In genomic region chr14:80212025-80212402, GRCh38 we compare ENCODE assay signal across 9 cellular contexts. TPM values are rescaled to one million over a fixed set of nuclear protein-coding genes. Genes with fewer than 3 reads are reported as not detected.
DNase-seq lines count a peak whose midpoint lies in the region; ATAC-seq and TF ChIP-seq lines count a peak whose summit lies in the region.
"Had no signal": no experiment of that assay in that cellular context is flagged by ENCODE, and none has a peak within 500 bp of the region (broad histone marks: within the 10 kb centered on the region; RNA-seq: fewer than 3 reads in every experiment).

No MANE protein-coding gene starts in this region.

- TF ChIP-seq CTCF in GM10248 (IDR thresholded peaks at IDR 0.05; ENCODE audit: control extremely low read depth, extremely low read depth, low read depth, missing control alignments): no peak

- POLR2A ChIA-PET in GM10248 (lab: Yijun Ruan, JAX): no interaction called here

- no peaks in the 10 kb centered on the region for H3K36me3 ChIP-seq in trophoblast cell (ENCODE audit: control insufficient read depth in 1 of 2, insufficient read depth in 2 of 2, low read length in 2 of 2)

- H3K4ac ChIP-seq in trophoblast cell (ENCODE audit: low read depth, low read length): no peak overlapping the region

- no peak overlapping the region for H2BK12ac ChIP-seq in trophoblast cell (ENCODE audit: low read length)

- no peak overlapping the region for H2BK120ac ChIP-seq in trophoblast cell (ENCODE audit: insufficient read depth, low read length, poor library complexity)

- H4K12ac ChIP-seq in trophoblast cell (ENCODE audit: low read depth, low read length): no peak overlapping the region

- H3K27ac ChIP-seq in trophoblast cell (ENCODE audit: low read depth, low read length): no peak overlapping the region
- H3K27ac ChIP-seq: VCaP had no signal

- no peak overlapping the region for H3K4me3 ChIP-seq in trophoblast cell (ENCODE audit: low read depth, low read length)

- no CpG with 5 or more reads among the region's 5 CpGs for WGBS in trophoblast cell (ENCODE audit: extremely low coverage, insufficient coverage, insufficient read length)

- H2AFZ ChIP-seq in trophoblast cell (ENCODE audit: insufficient read depth, low read length, poor library complexity): no peak overlapping the region

- no peak overlapping the region for H3K23ac ChIP-seq in trophoblast cell (ENCODE audit: low read length)

- H3K4me1 ChIP-seq in trophoblast cell (ENCODE audit: control insufficient read depth in 1 of 2, insufficient read depth in 2 of 2, low read length in 2 of 2): peaks cover 7 to 8% of the 10 kb centered on the region in 2 experiments

- H3K27me3 ChIP-seq in trophoblast cell (ENCODE audit: insufficient read depth, low read length): no peaks in the 10 kb centered on the region

- no peaks in the 10 kb centered on the region for H3K79me1 ChIP-seq in trophoblast cell (ENCODE audit: low read length)

- peak overlapping the region; percentile 14 for H3K4me2 ChIP-seq in trophoblast cell (ENCODE audit: low read length)

- DNase-seq in GM10248 (ENCODE audit: extremely low spot score): peak; percentile 17
- peak; percentile 31 for DNase-seq in LHCN-M2 (ENCODE audit: low read depth)
- peak; percentile 52 for DNase-seq in dedifferentiated amniotic fluid mesenchymal stem cell (ENCODE audit: extremely low spot score)
- peak; percentile 68 to 99 for DNase-seq in trophoblast cell
- no peak for DNase-seq in activated CD4-positive, alpha-beta T cell treated with anti-CD3 and anti-CD28 coated beads, Interleukin-2, amount 50 U/mL, for 1 hour
- no peak for DNase-seq in SKM-1 treated with dmso at 0.1 percent for 144 hours (lab: John Stamatoyannopoulos, UW; ENCODE audit: unreplicated experiment)
- DNase-seq in NCI-H510A (lab: John Stamatoyannopoulos, UW): no peak

- ATAC-seq in HG02610 (IDR thresholded peaks at IDR 0.05; ENCODE audit: unreplicated experiment): no peak

- no peak overlapping the region for H4K91ac ChIP-seq in trophoblast cell (ENCODE audit: low read depth, low read length)

- CTCF ChIA-PET in GM10248 (lab: Yijun Ruan, JAX): interaction anchor here (0.8 to 1.3 kb wide), 2 partner anchors 8 to 24 kb away, joined by 3 read pairs; no protein-coding TSS in a partner anchor

- H2AK5ac ChIP-seq in trophoblast cell (ENCODE audit: low read length): no peak overlapping the region

- no peak overlapping the region for H3K18ac ChIP-seq in trophoblast cell (ENCODE audit: low read length)

- no peak overlapping the region for H2BK5ac ChIP-seq in trophoblast cell (ENCODE audit: low read depth, low read length, poor library complexity)

- no peak overlapping the region for H3K14ac ChIP-seq in trophoblast cell (ENCODE audit: low read length)

- H3K9ac ChIP-seq in trophoblast cell (ENCODE audit: low read length): no peak overlapping the region

- H3K79me2 ChIP-seq in trophoblast cell (ENCODE audit: control insufficient read depth, insufficient read depth, low read length, poor library complexity): no peaks in the 10 kb centered on the region

- no peak overlapping the region for H4K8ac ChIP-seq in trophoblast cell (ENCODE audit: low read depth, low read length)

- no peaks in the 10 kb centered on the region for H3K9me3 ChIP-seq in trophoblast cell (ENCODE audit: insufficient read depth, low read depth, low read length)

RNA-seq across cellular contexts. Expression of gene DIO2, which starts 0.7 kb away (rescaled TPM):
- total RNA-seq in LHCN-M2 (2014; rRNA removed): 0.38 and 1.3 TPM in 2 replicates
- polyA plus RNA-seq in LHCN-M2 (2012): 0.47 TPM
- 3.0 and 3.5 TPM in 2 replicates for polyA plus RNA-seq in trophoblast cell (2013)

Comparison
In these comparisons a context has a peak if more than half of its experiments do, and no peak if none do; other contexts are left out.
1. DNase-seq: peak in GM10248 (single experiment), LHCN-M2 (single experiment), dedifferentiated amniotic fluid mesenchymal stem cell (single experiment) and trophoblast cell (2 of 2); none in activated CD4-positive, alpha-beta T cell treated with anti-CD3 and anti-CD28 coated beads, Interleukin-2, amount 50 U/mL, for 1 hour (single experiment), SKM-1 treated with dmso at 0.1 percent for 144 hours (single experiment) and NCI-H510A (single experiment).